In genomic region chr17:80191720-80192265, GRCh38 we compare ENCODE assay signal across 19 cellular contexts. TPM values are rescaled to one million over a fixed set of nuclear protein-coding genes. Genes with fewer than 3 reads are reported as not detected.
DNase-seq lines count a peak whose midpoint lies in the region; ATAC-seq and TF ChIP-seq lines count a peak whose summit lies in the region.
"Had no signal": no experiment of that assay in that cellular context is flagged by ENCODE, and none has a peak within 500 bp of the region (broad histone marks: within the 10 kb centered on the region; RNA-seq: fewer than 3 reads in every experiment).

No MANE protein-coding gene starts in this region.

- H3K27ac ChIP-seq in mammary epithelial cell (ENCODE audit: insufficient read depth, low read depth, low read length) (no peak overlapping the region), foreskin keratinocyte (no peak overlapping the region), spleen (peak overlapping the region in 5 of 8 donors; percentile 20 to 50 (median 39)), tibial artery (no peak overlapping the region)
- H3K27ac ChIP-seq: cardiac muscle cell had no signal

- H4K20me1 ChIP-seq in mammary epithelial cell (ENCODE audit: insufficient read depth, low read length): no peaks in the 10 kb centered on the region

- CTCF ChIA-PET in mammary epithelial cell (lab: Charles Lee; ENCODE audit: low non-redundant PET): no interaction called here

- in situ Hi-C loops in mammary epithelial cell (cut with MboI; ENCODE audit: low sequenced_read_pairs in 2 of 2): no loop called here

- 23% methylated on average over 13 of the region's 18 CpGs for WGBS in mammary epithelial cell (ENCODE audit: low coverage, missing lambda C conversion rate)
- WGBS in spleen, 5 donors: 45 to 59% (median 50%) methylated on average over 15 to 18 of the region's 18 CpGs

- peak; percentile 11 for DNase-seq in RPMI7951 (ENCODE audit: low read depth)
- DNase-seq in mammary epithelial cell: no peak
- DNase-seq in foreskin keratinocyte: peak; percentile 4 to 32
- no peak for DNase-seq in spleen
- DNase-seq in tibial artery: no peak
- DNase-seq: Calu3; effector CD8-positive, alpha-beta T cell; kidney glomerular epithelial cell; NCI-H2029 treated with DMSO at 0.1 percent for 48 hours; NCI-H69; nephron progenitor cell; SIG-M5; stimulated activated CD4-positive, alpha-beta T cell treated with anti-CD3 and anti-CD28 coated beads, Interleukin-1b, Interleukin-23, amount 100 ng/mL, for 48 hours had no signal

- peak overlapping the region; percentile 55 for H3K4me2 ChIP-seq in mammary epithelial cell (ENCODE audit: insufficient read depth, low read depth, low read length)

- peaks cover 15% of the 10 kb centered on the region for H3K4me1 ChIP-seq in mammary epithelial cell (ENCODE audit: insufficient read depth, low read length)
- peaks cover 8% of the 10 kb centered on the region for H3K4me1 ChIP-seq in foreskin keratinocyte
- peaks cover 0 to 39% (median 6%) of the 10 kb centered on the region in 6 donors for H3K4me1 ChIP-seq in spleen
- peaks cover 0 to 19% (median 10%) of the 10 kb centered on the region in 4 donors for H3K4me1 ChIP-seq in tibial artery

- H3K9me3 ChIP-seq in mammary epithelial cell (replicated peaks; ENCODE audit: insufficient read depth, low read length) (no peaks in the 10 kb centered on the region), spleen (no peaks in the 10 kb centered on the region), tibial artery (no peaks in the 10 kb centered on the region)

- no peak overlapping the region for H3K9ac ChIP-seq in mammary epithelial cell (ENCODE audit: insufficient read depth, low read length)

- intact Hi-C loops in mammary epithelial cell (cut with micrococcal nuclease): no loop called here
- intact Hi-C loops in spleen (cut with DNase I; ENCODE audit: low total_unique reads): no loop called here
- intact Hi-C loops in tibial artery (cut with DNase I; ENCODE audit: low total_unique reads): loop anchor here (10.0 kb wide), 1 partner anchor 173 kb away; no protein-coding TSS in a partner anchor

- ATAC-seq in foreskin keratinocyte: no peak
- no peak for ATAC-seq in HG03565 (IDR thresholded peaks at IDR 0.05; ENCODE audit: unreplicated experiment)
- no peak for ATAC-seq in HG02798 (IDR thresholded peaks at IDR 0.05; ENCODE audit: poor library complexity, unreplicated experiment)
- ATAC-seq: activated CD4-positive, CD25-positive, alpha-beta regulatory T cell treated with anti-CD3 and anti-CD28 coated beads, Interleukin-2, amount 50 U/mL, for 24 hours had no signal

- TF ChIP-seq POLR2A in spleen (IDR thresholded peaks at IDR 0.05): no peak

- no peaks in the 10 kb centered on the region for H3K36me3 ChIP-seq in mammary epithelial cell (ENCODE audit: insufficient read depth, low read length)
- H3K36me3 ChIP-seq in spleen: no peaks in the 10 kb centered on the region
- no peaks in the 10 kb centered on the region for H3K36me3 ChIP-seq in tibial artery
- H3K36me3 ChIP-seq: cardiac muscle cell had no signal

- H3K27me3 ChIP-seq in mammary epithelial cell (ENCODE audit: insufficient read depth, low read length) (no peaks in the 10 kb centered on the region), foreskin keratinocyte (peaks cover 7% of the 10 kb centered on the region), spleen (replicated peaks in 1 of 7) (peaks cover 0 to 27% (median 0%) of the 10 kb centered on the region in 7 donors), tibial artery (peaks cover 0 to 69% of the 10 kb centered on the region in 2 donors)
- H3K27me3 ChIP-seq: cardiac muscle cell had no signal

- dilution Hi-C loops in mammary epithelial cell (cut with HindIII; ENCODE audit: low sequenced_read_pairs): no loop called here

- TF ChIP-seq CTCF in mammary epithelial cell (conservative IDR thresholded peaks at IDR 0.05 in 1 of 2, IDR thresholded peaks at IDR 0.05 in 1 of 2; ENCODE audit: extremely low read depth in 1 of 2, insufficient read depth in 1 of 2, low read depth in 1 of 2, low read length in 2 of 2): no peak
- no peak for TF ChIP-seq CTCF in foreskin keratinocyte (conservative IDR thresholded peaks at IDR 0.05)
- TF ChIP-seq CTCF in spleen (IDR thresholded peaks at IDR 0.05 in 8 of 11, conservative IDR thresholded peaks at IDR 0.05 in 3 of 11): no peak
- no peak for TF ChIP-seq CTCF in tibial artery (IDR thresholded peaks at IDR 0.05)

- H3K4me3 ChIP-seq in mammary epithelial cell (replicated peaks in 1 of 3; ENCODE audit: insufficient read depth in 1 of 3, low read depth in 2 of 3, low read length in 3 of 3) (no peak overlapping the region), spleen (no peak overlapping the region), tibial artery (no peak overlapping the region)
- H3K4me3 ChIP-seq: cardiac muscle cell, K562 had no signal

- no peaks in the 10 kb centered on the region for H3K79me2 ChIP-seq in mammary epithelial cell (ENCODE audit: insufficient read depth, low read length)

- peak overlapping the region; percentile 35 for H2AFZ ChIP-seq in mammary epithelial cell (ENCODE audit: low read depth, low read length)

- no TSS peak for BruUV-seq in mammary epithelial cell (replicated peaks; lab: Mats Ljungman, UMichigan)

RNA-seq across cellular contexts. Expression of gene CARD14, which starts 22.0 kb away (rescaled TPM):
- 0.20 TPM in 1 of 2 replicates, not detected in the other for total RNA-seq in RPMI7951 (2014; rRNA removed; shearing (Covaris generic))
- total RNA-seq in mammary epithelial cell (1 to 10 TPM in 1 of 2 donors, under 1 TPM in 1; 0.66 to 3.0 TPM), foreskin keratinocyte (0.04 and 0.24 TPM in 2 replicates), spleen (1 to 10 TPM in 6 of 7 donors, under 1 TPM in 1; 0.68 to 4.8 (median 1.3) TPM)
- polyA plus RNA-seq in mammary epithelial cell (0.14 TPM), foreskin keratinocyte (0.10 TPM in 2 replicates), spleen (1 to 10 TPM in 2 of 3 donors, under 1 TPM in 1; 0.63 to 2.4 (median 1.4) TPM)
- polyA minus RNA-seq in mammary epithelial cell: not detected
- total RNA-seq: activated CD8-positive, alpha-beta memory T cell treated with anti-CD3 and anti-CD28 coated beads for 36 hours; K562 had no signal
- polyA plus RNA-seq: K562 had no signal

RNA-seq across cellular contexts. Expression of gene SGSH, which starts 28.3 kb away (rescaled TPM):
- total RNA-seq in RPMI7951 (2014; rRNA removed; shearing (Covaris generic)): 6.4 and 7.4 TPM in 2 replicates
- total RNA-seq in mammary epithelial cell: 10 to 100 TPM; 18.3 to 38.0 TPM
- 11.5 TPM for polyA plus RNA-seq in mammary epithelial cell
- polyA minus RNA-seq in mammary epithelial cell: 26.0 TPM
- 10.3 and 11.8 TPM in 2 replicates for total RNA-seq in foreskin keratinocyte
- 12.4 and 13.0 TPM in 2 replicates for polyA plus RNA-seq in foreskin keratinocyte
- total RNA-seq in spleen: 100 to 1,000 TPM in 3 of 7 donors, 10 to 100 TPM in 4; 85.9 to 137 (median 95.1) TPM
- 10 to 100 TPM; 23.6 to 63.4 (median 51.9) TPM for polyA plus RNA-seq in spleen

RNA-seq across cellular contexts. Expression of gene SLC26A11, which starts 28.4 kb away (rescaled TPM):
- total RNA-seq in RPMI7951 (2014; rRNA removed; shearing (Covaris generic)): 2.0 and 2.2 TPM in 2 replicates
- total RNA-seq in mammary epithelial cell: 10 to 100 TPM; 10.2 to 12.0 TPM
- 1.5 TPM for polyA plus RNA-seq in mammary epithelial cell
- 7.4 TPM for polyA minus RNA-seq in mammary epithelial cell
- total RNA-seq in foreskin keratinocyte: 3.3 and 3.9 TPM in 2 replicates
- polyA plus RNA-seq in foreskin keratinocyte: 2.5 and 3.4 TPM in 2 replicates
- total RNA-seq in spleen: 10 to 100 TPM; 22.8 to 39.7 (median 33.9) TPM
- 10 to 100 TPM in 1 of 3 donors, 1 to 10 TPM in 2; 6.8 to 22.4 (median 8.2) TPM for polyA plus RNA-seq in spleen

RNA-seq across cellular contexts. Expression of gene EIF4A3, which starts 44.9 kb away (rescaled TPM):
- 99.4 and 104 TPM in 2 replicates for total RNA-seq in RPMI7951 (2014; rRNA removed; shearing (Covaris generic))
- 10 to 100 TPM; 79.7 to 86.4 TPM for total RNA-seq in mammary epithelial cell
- 139 TPM for polyA plus RNA-seq in mammary epithelial cell
- 104 TPM for polyA minus RNA-seq in mammary epithelial cell
- total RNA-seq in foreskin keratinocyte: 104 and 105 TPM in 2 replicates
- polyA plus RNA-seq in foreskin keratinocyte: 96.1 and 105 TPM in 2 replicates
- total RNA-seq in spleen: 10 to 100 TPM; 51.1 to 79.5 (median 67.7) TPM
- 10 to 100 TPM; 37.3 to 61.5 (median 57.5) TPM for polyA plus RNA-seq in spleen

Comparison
In these comparisons a context has a peak if more than half of its experiments do, and no peak if none do; other contexts are left out.
1. DNase-seq: peak in RPMI7951 (single experiment) and foreskin keratinocyte (2 of 2); none in mammary epithelial cell (single experiment), spleen (single experiment) and tibial artery (0 of 2).
2. H3K27ac ChIP-seq: peak in spleen (5 of 8); none in mammary epithelial cell (single experiment), foreskin keratinocyte (single experiment) and tibial artery (0 of 2).